16 cellular contexts compared by ENCODE assay signal in genomic region chr5:948472-949274, GRCh38. TPM values are rescaled to one million over a fixed set of nuclear protein-coding genes. Genes with fewer than 3 reads are reported as not detected.
DNase-seq lines count a peak whose midpoint lies in the region; ATAC-seq and TF ChIP-seq lines count a peak whose summit lies in the region.
"Had no signal": no experiment of that assay in that cellular context is flagged by ENCODE, and none has a peak within 500 bp of the region (broad histone marks: within the 10 kb centered on the region; RNA-seq: fewer than 3 reads in every experiment).

No MANE protein-coding gene starts in this region.

- DNase-seq in IMR-90 (no peak), PC-9 (no peak), left lobe of liver (ENCODE audit: low spot score) (peak; percentile 38), spleen (peak; percentile 59), ovary (no peak)
- DNase-seq in activated CD4-positive, alpha-beta T cell treated with anti-CD3 and anti-CD28 coated beads, Interleukin-2, amount 10 ng/mL, durations not matched to agents 24 days and 14 days: no peak
- DNase-seq in activated naive CD4-positive, alpha-beta T cell treated with anti-CD3 and anti-CD28 coated beads for 36 hours: no peak
- DNase-seq: BE2C; CD8-positive, alpha-beta T cell; DMS79; HCEC 1CT; NCI-H1092 treated with DMSO at 0.1 percent for 48 hours; NCI-H524; SHP77; SK-N-SH had no signal

- no peak overlapping the region for H2BK20ac ChIP-seq in IMR-90 (ENCODE audit: low read depth, low read length)

- no peak overlapping the region for H3K56ac ChIP-seq in IMR-90 (ENCODE audit: extremely low read depth, insufficient read depth, low read length)

- no peak for TF ChIP-seq POLR2A in IMR-90 (IDR thresholded peaks at IDR 0.05; ENCODE audit: low read depth, low read length)
- TF ChIP-seq POLR2A in spleen (IDR thresholded peaks at IDR 0.05): no peak
- no peak for TF ChIP-seq POLR2A in ovary (IDR thresholded peaks at IDR 0.05)

- no peak overlapping the region for H2AFZ ChIP-seq in IMR-90 (replicated peaks; ENCODE audit: low read length, poor library complexity)
- no peak overlapping the region for H2AFZ ChIP-seq in PC-9
- H2AFZ ChIP-seq: GM23248 had no signal

- no peaks in the 10 kb centered on the region for H3K79me2 ChIP-seq in PC-9 (ENCODE audit: low read depth)

- H3K18ac ChIP-seq in IMR-90 (ENCODE audit: low read depth, low read length): no peak overlapping the region

- H2BK5ac ChIP-seq in IMR-90 (ENCODE audit: low read depth, low read length, poor library complexity, severe bottlenecking): no peak overlapping the region

- H3K4me3 Mint-ChIP-seq in activated CD4-positive, alpha-beta T cell treated with anti-CD3 and anti-CD28 coated beads, Interleukin-2, amount 10 ng/mL, durations not matched to agents 24 days and 14 days: no peak overlapping the region
- no peak overlapping the region for H3K4me3 Mint-ChIP-seq in activated naive CD4-positive, alpha-beta T cell treated with anti-CD3 and anti-CD28 coated beads for 36 hours
- H3K4me3 Mint-ChIP-seq: CD8-positive, alpha-beta T cell had no signal

- no peak overlapping the region for H3K4ac ChIP-seq in IMR-90 (ENCODE audit: low read depth, low read length)

- H3K23ac ChIP-seq in IMR-90 (ENCODE audit: low read depth, low read length): no peak overlapping the region

- BruUV-seq in IMR-90 (replicated peaks; lab: Mats Ljungman, UMichigan): no TSS peak
- BruUV-seq in PC-9 (replicated peaks; lab: Mats Ljungman, UMichigan): no TSS peak

- no peak overlapping the region for H2BK120ac ChIP-seq in IMR-90 (ENCODE audit: low read depth, low read length)

- no peaks in the 10 kb centered on the region for H3K9me1 ChIP-seq in IMR-90 (ENCODE audit: insufficient read depth, low read length)

- H2BK15ac ChIP-seq in IMR-90 (ENCODE audit: low read depth, low read length): no peak overlapping the region

- H3K9ac ChIP-seq in IMR-90 (ENCODE audit: low read depth, low read length): no peak overlapping the region
- H3K9ac ChIP-seq: GM23248, SK-N-SH had no signal

- whole genome bisulfite sequencing in IMR-90 (ENCODE audit: extremely low coverage in 2 of 2, insufficient read length in 1 of 2), 2 experiments: 90% methylated on average over 8 of the region's 19 CpGs; no CpG with 5 or more reads in 1 of the 2 experiments
- WGBS in spleen, 5 donors: 75 to 89% (median 82%) methylated on average over 14 to 19 of the region's 19 CpGs
- 90 to 91% (median 90%) methylated on average over 19 of the region's 19 CpGs for WGBS in ovary, 3 donors

- TF ChIP-seq CTCF in IMR-90 (conservative IDR thresholded peaks at IDR 0.05; ENCODE audit: low read depth, low read length) (no peak), PC-9 (conservative IDR thresholded peaks at IDR 0.05) (0 out of 2 replicates have a peak, but pooled peaks have one; percentile 8), spleen (IDR thresholded peaks at IDR 0.05 in 8 of 11, conservative IDR thresholded peaks at IDR 0.05 in 3 of 11) (no peak), ovary (IDR thresholded peaks at IDR 0.05) (no peak)

- in situ Hi-C loops in IMR-90 (cut with MboI; ENCODE audit: low sequenced_read_pairs): no loop called here

- no peak for TF ChIP-seq RAD21 in IMR-90 (IDR thresholded peaks at IDR 0.05; ENCODE audit: low read length)

- H4K20me1 ChIP-seq in IMR-90 (ENCODE audit: insufficient read depth, low read length) (peaks cover 12% of the 10 kb centered on the region; the same call in 1 of the 2 replicates), PC-9 (ENCODE audit: insufficient read depth) (no peaks in the 10 kb centered on the region)

- POLR2A ChIA-PET in IMR-90 (lab: Charles Lee; ENCODE audit: unreplicated experiment) (no interaction called here), PC-9 (lab: Charles Lee; ENCODE audit: unreplicated experiment) (no interaction called here)

- peaks cover 4% of the 10 kb centered on the region for H3K9me3 Mint-ChIP-seq in activated CD4-positive, alpha-beta T cell treated with anti-CD3 and anti-CD28 coated beads, Interleukin-2, amount 10 ng/mL, durations not matched to agents 24 days and 14 days
- no peaks in the 10 kb centered on the region for H3K9me3 Mint-ChIP-seq in activated naive CD4-positive, alpha-beta T cell treated with anti-CD3 and anti-CD28 coated beads for 36 hours
- H3K9me3 Mint-ChIP-seq: CD8-positive, alpha-beta T cell had no signal

- H3K4me3 ChIP-seq in IMR-90 (ENCODE audit: insufficient read depth, low read depth, low read length) (no peak overlapping the region), PC-9 (no peak overlapping the region), spleen (no peak overlapping the region), ovary (no peak overlapping the region)
- H3K4me3 ChIP-seq: GM23248 had no signal

- no peak overlapping the region for H4K91ac ChIP-seq in IMR-90 (ENCODE audit: insufficient read depth, low read depth, low read length)

- H3K9me2 ChIP-seq in PC-9 (ENCODE audit: insufficient read depth): no peaks in the 10 kb centered on the region
- H3K9me2 ChIP-seq: SK-N-SH had no signal

- no peak overlapping the region for H4K8ac ChIP-seq in IMR-90 (ENCODE audit: low read depth in 2 of 2, low read length in 2 of 2)

- H3K4me1 ChIP-seq in IMR-90 (ENCODE audit: control insufficient read depth, insufficient read depth, low read length) (peaks cover 2% of the 10 kb centered on the region; the same call in 1 of the 2 replicates), PC-9 (replicated peaks; ENCODE audit: insufficient read depth) (no peaks in the 10 kb centered on the region), spleen (peaks cover 0 to 9% (median 0%) of the 10 kb centered on the region in 6 donors), ovary (ENCODE audit: insufficient read depth) (peaks cover 2% of the 10 kb centered on the region)

- no peak overlapping the region for H4K5ac ChIP-seq in IMR-90 (ENCODE audit: low read depth, low read length)

- H2AK5ac ChIP-seq in IMR-90 (ENCODE audit: low read depth, low read length): no peak overlapping the region

- no peak overlapping the region for H3K27ac Mint-ChIP-seq in activated CD4-positive, alpha-beta T cell treated with anti-CD3 and anti-CD28 coated beads, Interleukin-2, amount 10 ng/mL, durations not matched to agents 24 days and 14 days
- H3K27ac Mint-ChIP-seq in activated naive CD4-positive, alpha-beta T cell treated with anti-CD3 and anti-CD28 coated beads for 36 hours: no peak overlapping the region
- H3K27ac Mint-ChIP-seq: CD8-positive, alpha-beta T cell had no signal

- TF ChIP-seq EP300 in ovary (IDR thresholded peaks at IDR 0.05): no peak

- dilution Hi-C loops in IMR-90 (cut with HindIII; ENCODE audit: low sequenced_read_pairs, unreplicated experiment): no loop called here

- H3K4me1 Mint-ChIP-seq in activated CD4-positive, alpha-beta T cell treated with anti-CD3 and anti-CD28 coated beads, Interleukin-2, amount 10 ng/mL, durations not matched to agents 24 days and 14 days: peaks cover 5% of the 10 kb centered on the region
- H3K4me1 Mint-ChIP-seq in activated naive CD4-positive, alpha-beta T cell treated with anti-CD3 and anti-CD28 coated beads for 36 hours (ENCODE audit: low read depth): no peaks in the 10 kb centered on the region

- intact Hi-C loops in IMR-90 (cut with micrococcal nuclease) (no loop called here), PC-9 (cut with micrococcal nuclease; ENCODE audit: unreplicated experiment) (no loop called here), spleen (cut with DNase I; ENCODE audit: low total_unique reads) (no loop called here), ovary (cut with DNase I) (no loop called here)
- intact Hi-C loops in activated CD4-positive, alpha-beta T cell treated with anti-CD3 and anti-CD28 coated beads, Interleukin-2, amount 10 ng/mL, durations not matched to agents 24 days and 14 days (cut with micrococcal nuclease): no loop called here
- intact Hi-C loops in activated naive CD4-positive, alpha-beta T cell treated with anti-CD3 and anti-CD28 coated beads for 36 hours (cut with micrococcal nuclease): no loop called here

- H3K36me3 ChIP-seq in IMR-90 (ENCODE audit: control insufficient read depth, insufficient read depth, low read length) (no peaks in the 10 kb centered on the region), PC-9 (ENCODE audit: low read depth) (no peaks in the 10 kb centered on the region), spleen (no peaks in the 10 kb centered on the region), ovary (no peaks in the 10 kb centered on the region)
- H3K36me3 ChIP-seq: BE2C had no signal

- no peaks in the 10 kb centered on the region for H3K36me3 Mint-ChIP-seq in activated CD4-positive, alpha-beta T cell treated with anti-CD3 and anti-CD28 coated beads, Interleukin-2, amount 10 ng/mL, durations not matched to agents 24 days and 14 days (ENCODE audit: low read depth)
- H3K36me3 Mint-ChIP-seq in activated naive CD4-positive, alpha-beta T cell treated with anti-CD3 and anti-CD28 coated beads for 36 hours (ENCODE audit: low read depth): no peaks in the 10 kb centered on the region
- H3K36me3 Mint-ChIP-seq: CD8-positive, alpha-beta T cell had no signal

- H3F3A ChIP-seq in PC-9 (ENCODE audit: insufficient read depth, low read depth): no peaks in the 10 kb centered on the region

- H3K27me3 ChIP-seq in IMR-90 (ENCODE audit: control insufficient read depth, insufficient read depth, low read length) (peaks cover 89% of the 10 kb centered on the region), PC-9 (ENCODE audit: insufficient read depth, low read depth) (peaks cover 97% of the 10 kb centered on the region), spleen (replicated peaks in 1 of 7) (peaks cover 0 to 94% (median 27%) of the 10 kb centered on the region in 7 donors), ovary (no peaks in the 10 kb centered on the region)
- H3K27me3 ChIP-seq: BE2C had no signal

- H3K27me3 Mint-ChIP-seq in activated CD4-positive, alpha-beta T cell treated with anti-CD3 and anti-CD28 coated beads, Interleukin-2, amount 10 ng/mL, durations not matched to agents 24 days and 14 days: peaks cover 42% of the 10 kb centered on the region
- H3K27me3 Mint-ChIP-seq in activated naive CD4-positive, alpha-beta T cell treated with anti-CD3 and anti-CD28 coated beads for 36 hours (ENCODE audit: low read depth): peaks cover 44% of the 10 kb centered on the region

- no peaks in the 10 kb centered on the region for H3K79me1 ChIP-seq in IMR-90 (ENCODE audit: low read depth in 1 of 2, low read length in 2 of 2)

- ATAC-seq in IMR-90 (ENCODE audit: low read depth) (no peak), left lobe of liver (no peak)
- ATAC-seq: CD8-positive, alpha-beta T cell had no signal

- no peak overlapping the region for H3K14ac ChIP-seq in IMR-90 (replicated peaks; ENCODE audit: low read depth, low read length)

- no peak overlapping the region for H3K4me2 ChIP-seq in IMR-90 (ENCODE audit: low read depth, low read length)
- H3K4me2 ChIP-seq in PC-9: no peak overlapping the region
- H3K4me2 ChIP-seq: SK-N-SH had no signal

- H3K9me3 ChIP-seq in IMR-90 (ENCODE audit: control insufficient read depth, insufficient read depth, low read length) (peaks cover 23% of the 10 kb centered on the region), PC-9 (ENCODE audit: insufficient read depth, low read depth) (no peaks in the 10 kb centered on the region), spleen (no peaks in the 10 kb centered on the region), ovary (no peaks in the 10 kb centered on the region)
- H3K9me3 ChIP-seq: BE2C, SK-N-SH had no signal

- CTCF ChIA-PET in IMR-90 (lab: Yijun Ruan, JAX) (interaction anchor here (1.0 to 1.6 kb wide), 4 partner anchors 9 to 29 kb away, joined by 3 to 5 read pairs (median 4); no protein-coding TSS in a partner anchor), PC-9 (lab: Charles Lee) (interaction anchor here (1.1 kb wide), 1 partner anchor 46 kb away, joined by 3 read pairs; no protein-coding TSS in a partner anchor)
- CTCF ChIA-PET in activated naive CD4-positive, alpha-beta T cell treated with anti-CD3 and anti-CD28 coated beads for 36 hours (lab: Charles Lee): no interaction called here

- H3K27ac ChIP-seq in IMR-90 (ENCODE audit: insufficient read depth, low read length): no peak overlapping the region
- no peak overlapping the region for H3K27ac ChIP-seq in PC-9
- H3K27ac ChIP-seq in spleen: no peak overlapping the region
- no peak overlapping the region for H3K27ac ChIP-seq in ovary
- H3K27ac ChIP-seq: GM23248 had no signal

- no peak overlapping the region for H2AK9ac ChIP-seq in IMR-90 (replicated peaks; ENCODE audit: low read depth, low read length, poor library complexity)

RNA-seq across cellular contexts. Expression of gene TRIP13, which starts 56.0 kb away (rescaled TPM):
- total RNA-seq in IMR-90 (2012; rRNA removed) (27.2 and 35.5 TPM in 2 replicates), PC-9 (2021) (56.1 and 74.0 TPM in 2 replicates), left lobe of liver (1.0 TPM), spleen (1 to 10 TPM; 1.0 to 5.4 (median 2.1) TPM), ovary (1 to 10 TPM; 1.3 to 3.9 (median 2.0) TPM)
- polyA plus RNA-seq in IMR-90 (2012; rRNA removed) (16.3 and 17.1 TPM in 2 replicates), spleen (1 to 10 TPM; 1.2 to 3.4 (median 2.6) TPM), ovary (1 to 10 TPM; 1.6 to 2.5 TPM)
- 6.5 and 11.4 TPM in 2 replicates for polyA plus RNA-seq in IMR-90 (2012; cell fraction: cytosol; rRNA removed)
- 4.6 and 11.3 TPM in 2 replicates for polyA plus RNA-seq in IMR-90 (2012; cell fraction: nucleus; rRNA removed; ENCODE audit: low replicate concordance)
- total RNA-seq in activated CD4-positive, alpha-beta T cell treated with anti-CD3 and anti-CD28 coated beads, Interleukin-2, amount 10 ng/mL, durations not matched to agents 24 days and 14 days: 47.5 and 52.6 TPM in 2 replicates
- 10 to 100 TPM; 24.0 to 29.9 TPM for total RNA-seq in activated naive CD4-positive, alpha-beta T cell treated with anti-CD3 and anti-CD28 coated beads for 36 hours

RNA-seq across cellular contexts. Expression of gene BRD9, which starts 56.1 kb away (rescaled TPM):
- total RNA-seq in IMR-90 (2012; rRNA removed): 40.0 and 43.4 TPM in 2 replicates
- polyA plus RNA-seq in IMR-90 (2012; rRNA removed): 19.1 and 22.0 TPM in 2 replicates
- 11.5 and 12.8 TPM in 2 replicates for polyA plus RNA-seq in IMR-90 (2012; cell fraction: cytosol; rRNA removed)
- polyA plus RNA-seq in IMR-90 (2012; cell fraction: nucleus; rRNA removed; ENCODE audit: low replicate concordance): 37.5 and 50.9 TPM in 2 replicates
- 102 and 112 TPM in 2 replicates for total RNA-seq in PC-9 (2021)
- 19.0 TPM for total RNA-seq in left lobe of liver
- 10 to 100 TPM; 32.2 to 82.9 (median 39.7) TPM for total RNA-seq in spleen
- polyA plus RNA-seq in spleen: 10 to 100 TPM; 26.5 to 54.5 (median 38.6) TPM
- total RNA-seq in ovary: 10 to 100 TPM; 18.6 to 42.1 (median 35.0) TPM
- 10 to 100 TPM; 25.6 to 26.3 TPM for polyA plus RNA-seq in ovary
- total RNA-seq in activated CD4-positive, alpha-beta T cell treated with anti-CD3 and anti-CD28 coated beads, Interleukin-2, amount 10 ng/mL, durations not matched to agents 24 days and 14 days: 80.6 and 82.0 TPM in 2 replicates
- total RNA-seq in activated naive CD4-positive, alpha-beta T cell treated with anti-CD3 and anti-CD28 coated beads for 36 hours: 10 to 100 TPM; 42.4 to 45.4 TPM

RNA-seq across cellular contexts. Expression of gene NKD2, which starts 59.9 kb away (rescaled TPM):
- total RNA-seq in IMR-90 (2012; rRNA removed) (not detected in 2 replicates), PC-9 (2021) (0.57 and 2.6 TPM in 2 replicates), left lobe of liver (1.6 TPM), spleen (10 to 100 TPM in 6 of 7 donors, 1 to 10 TPM in 1; 1.4 to 52.3 (median 17.9) TPM), ovary (10 to 100 TPM in 1 of 7 donors, 1 to 10 TPM in 4, under 1 TPM in 2; 0.33 to 17.2 (median 1.5) TPM)
- polyA plus RNA-seq in IMR-90 (2012; rRNA removed) (not detected in 2 replicates), spleen (10 to 100 TPM in 1 of 3 donors, 1 to 10 TPM in 2; 5.9 to 16.4 (median 7.0) TPM), ovary (under 1 TPM in 1 of 2 donors, not detected in 1; 0.80 TPM)
- not detected in 2 replicates for polyA plus RNA-seq in IMR-90 (2012; cell fraction: cytosol; rRNA removed)
- not detected in 2 replicates for polyA plus RNA-seq in IMR-90 (2012; cell fraction: nucleus; rRNA removed; ENCODE audit: low replicate concordance)
- total RNA-seq in activated CD4-positive, alpha-beta T cell treated with anti-CD3 and anti-CD28 coated beads, Interleukin-2, amount 10 ng/mL, durations not matched to agents 24 days and 14 days: 3.3 and 4.0 TPM in 2 replicates
- 1 to 10 TPM; 1.4 to 2.5 TPM for total RNA-seq in activated naive CD4-positive, alpha-beta T cell treated with anti-CD3 and anti-CD28 coated beads for 36 hours
- total RNA-seq: GM23248 had no signal
- polyA plus RNA-seq: GM23248, SK-N-SH had no signal

Comparison
In these comparisons a context has a peak if more than half of its experiments do, and no peak if none do; other contexts are left out.
1. DNase-seq: peak in left lobe of liver (single experiment) and spleen (single experiment); none in IMR-90 (single experiment), PC-9 (0 of 2), ovary (0 of 5), activated CD4-positive, alpha-beta T cell treated with anti-CD3 and anti-CD28 coated beads, Interleukin-2, amount 10 ng/mL, durations not matched to agents 24 days and 14 days (single experiment) and activated naive CD4-positive, alpha-beta T cell treated with anti-CD3 and anti-CD28 coated beads for 36 hours (single experiment).